8 cellular contexts compared by ENCODE assay signal in genomic region chr3:46629571-46630517, GRCh38. TPM values are rescaled to one million over a fixed set of nuclear protein-coding genes. Genes with fewer than 3 reads are reported as not detected.
A peak's percentile ranks its signal among the peaks of the same experiment; 100 is the strongest.
DNase-seq lines count a peak whose midpoint lies in the region; ATAC-seq and TF ChIP-seq lines count a peak whose summit lies in the region.

No MANE protein-coding gene starts in this region.

- no peaks in the 10 kb centered on the region for H3K9me3 ChIP-seq in duodenal mucosa (ENCODE audit: control insufficient read depth in 1 of 2, low read length in 2 of 2)
- H3K9me3 ChIP-seq in lower lobe of right lung, result no peaks in the 10 kb centered on the region

- POLR2A ChIA-PET in activated CD8-positive, alpha-beta T cell treated with anti-CD3 and anti-CD28 coated beads for 36 hours (lab: Charles Lee), result interaction anchor here (0.9 to 1.5 kb wide), 2 partner anchors 12 to 141 kb away, joined by 3 to 5 read pairs; no protein-coding TSS in a partner anchor

- H3K27me3 Mint-ChIP-seq in activated CD8-positive, alpha-beta T cell treated with anti-CD3 and anti-CD28 coated beads for 36 hours, result no peaks in the 10 kb centered on the region

- H3K27me3 ChIP-seq in duodenal mucosa (ENCODE audit: control insufficient read depth in 1 of 2, insufficient read depth in 2 of 2, low read length in 2 of 2), result no peaks in the 10 kb centered on the region
- no peaks in the 10 kb centered on the region for H3K27me3 ChIP-seq in lower lobe of right lung (ENCODE audit: low read depth)

- H3K9ac ChIP-seq in duodenal mucosa (ENCODE audit: low read depth in 1 of 2, low read length in 2 of 2), result peak overlapping the region in 1 of 2 donors; percentile 5

- H3K4me1 ChIP-seq in duodenal mucosa (ENCODE audit: control insufficient read depth in 1 of 2, insufficient read depth in 2 of 2, low read length in 2 of 2) (peaks cover 4 to 5% of the 10 kb centered on the region in 2 donors), lower lobe of right lung (peaks cover 16% of the 10 kb centered on the region)

- CTCF ChIA-PET in activated CD8-positive, alpha-beta T cell treated with anti-CD3 and anti-CD28 coated beads for 36 hours (lab: Charles Lee), result interaction anchor here (0.6 to 12.2 kb wide), 39 partner anchors 10 to 792 kb away, joined by 3 to 254 read pairs (median 4); partner anchors contain the start of genes ALS2CL, CCR5AS, CCRL2 and LRRC2

- peak overlapping the region; percentile 58 for H3K27ac ChIP-seq in duodenal mucosa (ENCODE audit: low read depth, low read length)
- H3K27ac ChIP-seq in lower lobe of right lung, result peak overlapping the region; percentile 74

- TF ChIP-seq CTCF in GM12864 (IDR thresholded peaks at IDR 0.05; ENCODE audit: low read depth, low read length, missing control alignments) (peak; percentile 100), lower lobe of right lung (IDR thresholded peaks at IDR 0.05) (peak; percentile 97)
- peak; percentile 99 for TF ChIP-seq CTCF in activated CD8-positive, alpha-beta T cell treated with anti-CD3 and anti-CD28 coated beads for 36 hours (IDR thresholded peaks at IDR 0.05)

- ATAC-seq in HG02970 (IDR thresholded peaks at IDR 0.05; ENCODE audit: low FRiP score, unreplicated experiment) (peak; percentile 81), lower lobe of right lung (peak; percentile 95 to 96)
- ATAC-seq in activated CD8-positive, alpha-beta T cell treated with anti-CD3 and anti-CD28 coated beads for 36 hours, result peak; percentile 100

- DNase-seq in GM12864 (ENCODE audit: low read depth) (peak; percentile 16), NCI-H524 (lab: John Stamatoyannopoulos, UW) (peak; percentile 52 to 71), lower lobe of right lung (peak; percentile 87), NCI-H128 (lab: John Stamatoyannopoulos, UW; ENCODE audit: unreplicated experiment) (no peak)
- peak; percentile 85 for DNase-seq in activated CD8-positive, alpha-beta T cell treated with anti-CD3 and anti-CD28 coated beads for 36 hours
- peak; percentile 67 to 74 for DNase-seq in stimulated activated CD4-positive, alpha-beta T cell treated with anti-CD3 and anti-CD28 coated beads, Interleukin-4, amount 100 ng/mL, for 48 hours (ENCODE audit: low read depth in 2 of 2)

- H3K4me3 Mint-ChIP-seq in activated CD8-positive, alpha-beta T cell treated with anti-CD3 and anti-CD28 coated beads for 36 hours, result peak overlapping the region; percentile 48

- no peak overlapping the region for H3K27ac Mint-ChIP-seq in activated CD8-positive, alpha-beta T cell treated with anti-CD3 and anti-CD28 coated beads for 36 hours

- H3K4me3 ChIP-seq in GM12864 (ENCODE audit: low read depth, low read length) (no peak overlapping the region), duodenal mucosa (ENCODE audit: low read depth in 1 of 2, low read length in 2 of 2) (peak overlapping the region; percentile 40 to 60), lower lobe of right lung (peak overlapping the region; percentile 40)

- H3K4me1 Mint-ChIP-seq in activated CD8-positive, alpha-beta T cell treated with anti-CD3 and anti-CD28 coated beads for 36 hours (ENCODE audit: low read depth), result peaks cover 13% of the 10 kb centered on the region

- H3K36me3 Mint-ChIP-seq in activated CD8-positive, alpha-beta T cell treated with anti-CD3 and anti-CD28 coated beads for 36 hours (ENCODE audit: low read depth), result no peaks in the 10 kb centered on the region

- intact Hi-C loops in activated CD8-positive, alpha-beta T cell treated with anti-CD3 and anti-CD28 coated beads for 36 hours (cut with micrococcal nuclease), result loop anchor here (2.0 kb wide), 1 partner anchor 141 kb away; no protein-coding TSS in a partner anchor
- intact Hi-C loops in lower lobe of right lung (cut with DNase I), result no loop called here

- H3K36me3 ChIP-seq in duodenal mucosa (ENCODE audit: control insufficient read depth in 1 of 2, insufficient read depth in 2 of 2, low read length in 2 of 2), result no peaks in the 10 kb centered on the region
- H3K36me3 ChIP-seq in lower lobe of right lung, result no peaks in the 10 kb centered on the region

- H3K9me3 Mint-ChIP-seq in activated CD8-positive, alpha-beta T cell treated with anti-CD3 and anti-CD28 coated beads for 36 hours, result no peaks in the 10 kb centered on the region

RNA-seq across cellular contexts. Expression of gene FAM240A, which starts 17.5 kb away (rescaled TPM):
- total RNA-seq in activated CD8-positive, alpha-beta T cell treated with anti-CD3 and anti-CD28 coated beads for 36 hours, result not detected
- not detected for total RNA-seq in lower lobe of right lung
